9 cellular contexts compared by ENCODE assay signal in genomic region chr22:44975444-44976262, GRCh38. TPM values are rescaled to one million over a fixed set of nuclear protein-coding genes. Genes with fewer than 3 reads are reported as not detected.
DNase-seq lines count a peak whose midpoint lies in the region; ATAC-seq and TF ChIP-seq lines count a peak whose summit lies in the region.
"Had no signal": no experiment of that assay in that cellular context is flagged by ENCODE, and none has a peak within 500 bp of the region (broad histone marks: within the 10 kb centered on the region; RNA-seq: fewer than 3 reads in every experiment).

No MANE protein-coding gene starts in this region.

- intact Hi-C loops in CD14-positive monocyte (cut with micrococcal nuclease), result no loop called here
- intact Hi-C loops in activated naive CD4-positive, alpha-beta T cell treated with anti-CD3 and anti-CD28 coated beads for 36 hours (cut with micrococcal nuclease), result loop anchor here (1.0 to 10.0 kb wide), 3 partner anchors 107 to 151 kb away; no protein-coding TSS in a partner anchor
- intact Hi-C loops in posterior cingulate gyrus (cut with DNase I), result loop anchor here (1.0 to 10.0 kb wide), 2 partner anchors 59 to 121 kb away; no protein-coding TSS in a partner anchor

- no peaks in the 10 kb centered on the region for H3K27me3 ChIP-seq in H7 (ENCODE audit: control insufficient read depth, insufficient read depth, low read length)

- ATAC-seq in HG02973 (IDR thresholded peaks at IDR 0.05; ENCODE audit: unreplicated experiment) (no peak), GM18867 (IDR thresholded peaks at IDR 0.05; ENCODE audit: unreplicated experiment) (no peak)

- peaks cover 3 to 5% (median 5%) of the 10 kb centered on the region in 3 donors for H3K27me3 Mint-ChIP-seq in CD14-positive monocyte (ENCODE audit: low read depth in 3 of 3)
- H3K27me3 Mint-ChIP-seq in activated naive CD4-positive, alpha-beta T cell treated with anti-CD3 and anti-CD28 coated beads for 36 hours (ENCODE audit: low read depth), result peaks cover 7% of the 10 kb centered on the region
- H3K27me3 Mint-ChIP-seq in glutamatergic neuron (ENCODE audit: unreplicated experiment), result peaks cover 2% of the 10 kb centered on the region

- H3K9me3 Mint-ChIP-seq in CD14-positive monocyte (no peaks in the 10 kb centered on the region), glutamatergic neuron (ENCODE audit: unreplicated experiment) (peaks cover 5% of the 10 kb centered on the region)
- no peaks in the 10 kb centered on the region for H3K9me3 Mint-ChIP-seq in activated naive CD4-positive, alpha-beta T cell treated with anti-CD3 and anti-CD28 coated beads for 36 hours

- H3K36me3 Mint-ChIP-seq in CD14-positive monocyte, result no peaks in the 10 kb centered on the region
- H3K36me3 Mint-ChIP-seq in activated naive CD4-positive, alpha-beta T cell treated with anti-CD3 and anti-CD28 coated beads for 36 hours (ENCODE audit: low read depth), result no peaks in the 10 kb centered on the region
- no peaks in the 10 kb centered on the region for H3K36me3 Mint-ChIP-seq in glutamatergic neuron (ENCODE audit: unreplicated experiment)
- H3K36me3 Mint-ChIP-seq: IgD-negative memory B cell had no signal

- POLR2A ChIA-PET in RWPE1 (lab: Yijun Ruan, JAX; ENCODE audit: low non-redundant PET), result no interaction called here

- H3K36me3 ChIP-seq in H7 (replicated peaks; ENCODE audit: control insufficient read depth, insufficient read depth, low read length), result peaks cover 8% of the 10 kb centered on the region

- no peak overlapping the region for H3K27ac ChIP-seq in RWPE1

- CTCF ChIA-PET in RWPE1 (lab: Yijun Ruan, JAX), result interaction anchor here (0.6 to 0.7 kb wide), 3 partner anchors 96 to 291 kb away, joined by 3 to 4 read pairs (median 4); no protein-coding TSS in a partner anchor
- CTCF ChIA-PET in activated naive CD4-positive, alpha-beta T cell treated with anti-CD3 and anti-CD28 coated beads for 36 hours (lab: Charles Lee), result interaction anchor here (1.0 kb wide), 1 partner anchor 112 kb away, joined by 3 read pairs; no protein-coding TSS in a partner anchor

- TF ChIP-seq CTCF in CD14-positive monocyte (IDR thresholded peaks at IDR 0.05), result peak; percentile 60
- TF ChIP-seq CTCF in RWPE1 (conservative IDR thresholded peaks at IDR 0.05; ENCODE audit: low read depth), result peak; percentile 73
- TF ChIP-seq CTCF in glutamatergic neuron (IDR thresholded peaks at IDR 0.05; ENCODE audit: partially characterized antibody, unreplicated experiment), result peak; percentile 81

- no peak overlapping the region for H3K4me3 ChIP-seq in H7 (ENCODE audit: insufficient read depth, low read depth, low read length)

- DNase-seq in CD14-positive monocyte (ENCODE audit: low spot score) (peak; percentile 70), H7 (peak; percentile 97), RWPE1 (ENCODE audit: low spot score) (peak; percentile 79), glutamatergic neuron (peak; percentile 77), posterior cingulate gyrus (peak; percentile 49 to 93 (median 72))
- DNase-seq in activated naive CD4-positive, alpha-beta T cell treated with anti-CD3 and anti-CD28 coated beads for 36 hours, result peak; percentile 91

- H3K27ac Mint-ChIP-seq in CD14-positive monocyte (no peak overlapping the region), glutamatergic neuron (ENCODE audit: unreplicated experiment) (no peak overlapping the region)
- no peak overlapping the region for H3K27ac Mint-ChIP-seq in activated naive CD4-positive, alpha-beta T cell treated with anti-CD3 and anti-CD28 coated beads for 36 hours
- H3K27ac Mint-ChIP-seq: IgD-negative memory B cell had no signal

- H3K4me1 Mint-ChIP-seq in CD14-positive monocyte (no peaks in the 10 kb centered on the region), glutamatergic neuron (ENCODE audit: low read depth, unreplicated experiment) (peaks cover 22% of the 10 kb centered on the region)
- H3K4me1 Mint-ChIP-seq in activated naive CD4-positive, alpha-beta T cell treated with anti-CD3 and anti-CD28 coated beads for 36 hours (ENCODE audit: low read depth), result no peaks in the 10 kb centered on the region
- H3K4me1 Mint-ChIP-seq: IgD-negative memory B cell had no signal

- H3K4me3 Mint-ChIP-seq in CD14-positive monocyte, result no peak overlapping the region
- H3K4me3 Mint-ChIP-seq in activated naive CD4-positive, alpha-beta T cell treated with anti-CD3 and anti-CD28 coated beads for 36 hours, result no peak overlapping the region
- H3K4me3 Mint-ChIP-seq in glutamatergic neuron (ENCODE audit: unreplicated experiment), result no peak overlapping the region

RNA-seq across cellular contexts. Expression of gene PHF21B, which starts 34.2 kb away (rescaled TPM):
- not detected for polyA plus RNA-seq in CD14-positive monocyte
- total RNA-seq in H7 (2014; rRNA removed; shearing (Covaris generic)), result 17.7 and 20.2 TPM in 2 replicates
- not detected for total RNA-seq in activated naive CD4-positive, alpha-beta T cell treated with anti-CD3 and anti-CD28 coated beads for 36 hours
- total RNA-seq in glutamatergic neuron (ENCODE audit: unreplicated experiment), result 113 TPM
- polyA plus RNA-seq: IgD-negative memory B cell had no signal

Comparison
In these comparisons a context has a peak if more than half of its experiments do, and no peak if none do; other contexts are left out.
1. RNA of gene PHF21B, which starts 34.2 kb away (total RNA-seq): 113 TPM in glutamatergic neuron (single experiment) and 17.7 to 20.2 TPM in H7; not detected in activated naive CD4-positive, alpha-beta T cell treated with anti-CD3 and anti-CD28 coated beads for 36 hours; every median in the first group is over 10 times any median in the second.
2. intact Hi-C loops: an anchor here in activated naive CD4-positive, alpha-beta T cell treated with anti-CD3 and anti-CD28 coated beads for 36 hours (1.0 to 10.0 kb wide) and posterior cingulate gyrus (1.0 to 10.0 kb wide); none called in CD14-positive monocyte.
3. Peak in every context shown above with its lines, with median percentiles within 50 percentile points of each other: DNase-seq and CTCF ChIP-seq.